20 cellular contexts compared by ENCODE assay signal in genomic region chr5:93385665-93386064, GRCh38.
DNase-seq lines count a peak whose midpoint lies in the region; ATAC-seq and TF ChIP-seq lines count a peak whose summit lies in the region.
"Had no signal": no experiment of that assay in that cellular context is flagged by ENCODE, and none has a peak within 500 bp of the region (broad histone marks: within the 10 kb centered on the region; RNA-seq: fewer than 3 reads in every experiment).

No MANE protein-coding gene starts in this region.

- no peaks in the 10 kb centered on the region for H4K20me1 ChIP-seq in GM23248 (ENCODE audit: insufficient read depth)

- ATAC-seq in HG03139 (IDR thresholded peaks at IDR 0.05; ENCODE audit: unreplicated experiment): no peak
- ATAC-seq: activated CD8-positive, alpha-beta T cell treated with anti-CD3 and anti-CD28 coated beads, Interleukin-2, amount 10 ng/mL, durations not matched to agents 7 days and 5 days; activated T-cell treated with anti-CD3 and anti-CD28 coated beads, Interleukin-2, amount 50 U/mL, for 4 hours; heart left ventricle; stimulated activated effector memory CD8-positive, alpha-beta T cell treated with anti-CD3 and anti-CD28 coated beads, Interleukin-12 subunit alpha, Interleukin-12 subunit beta, amount 100 ng/mL, for 72 hours had no signal

- no peaks in the 10 kb centered on the region for H3F3A ChIP-seq in GM23248 (ENCODE audit: insufficient read depth)

- H2AFZ ChIP-seq in GM23248: no peak overlapping the region

- no peak for TF ChIP-seq CTCF in RWPE1 (conservative IDR thresholded peaks at IDR 0.05; ENCODE audit: low read depth)

- CTCF ChIA-PET in RWPE1 (lab: Yijun Ruan, JAX): no interaction called here

- in situ Hi-C loops in GM23248 (cut with MboI): no loop called here

- no peaks in the 10 kb centered on the region for H3K36me3 ChIP-seq in GM23248 (ENCODE audit: low read depth)
- H3K36me3 ChIP-seq: heart left ventricle, right atrium auricular region had no signal

- no peak overlapping the region for H3K4me2 ChIP-seq in GM23248 (ENCODE audit: unreplicated experiment)
- H3K4me2 ChIP-seq: SK-N-SH had no signal

- WGBS in GM23248 (ENCODE audit: low coverage in 1 of 2, low lambda C conversion rate in 2 of 2, missing lambda C conversion rate in 2 of 2), 2 experiments: 57 to 68% methylated on average over 2 of the region's 2 CpGs

- no peaks in the 10 kb centered on the region for H3K27me3 ChIP-seq in GM23248 (replicated peaks; ENCODE audit: insufficient read depth)
- H3K27me3 ChIP-seq: heart left ventricle, right atrium auricular region had no signal

- no peak overlapping the region for H3K4me3 ChIP-seq in GM23248
- H3K4me3 ChIP-seq: heart left ventricle, right atrium auricular region had no signal

- H3K27ac ChIP-seq in GM23248: no peak overlapping the region
- no peak overlapping the region for H3K27ac ChIP-seq in RWPE1
- H3K27ac ChIP-seq: heart left ventricle, right atrium auricular region had no signal

- DNase-seq in GM23248: peak; percentile 21
- DNase-seq in NCI-H69 (lab: John Stamatoyannopoulos, UW): peak; percentile 86
- peak; percentile 17 for DNase-seq in dedifferentiated amniotic fluid mesenchymal stem cell (ENCODE audit: extremely low spot score)
- peak; percentile 51 for DNase-seq in myocyte (ENCODE audit: low read depth)
- no peak for DNase-seq in RWPE1 (ENCODE audit: low spot score)
- DNase-seq in HuH-7 (ENCODE audit: low spot score): no peak
- no peak for DNase-seq in NCI-H748 (lab: John Stamatoyannopoulos, UW; ENCODE audit: unreplicated experiment)
- DNase-seq: activated CD8-positive, alpha-beta T cell treated with anti-CD3 and anti-CD28 coated beads, Interleukin-2, amount 10 ng/mL, durations not matched to agents 7 days and 5 days; activated naive CD4-positive, alpha-beta T cell treated with anti-CD3 and anti-CD28 coated beads, Interleukin-2, amount 50 U/mL, for 16 hours; activated T-cell treated with anti-CD3 and anti-CD28 coated beads, Interleukin-2, amount 50 U/mL, for 4 hours; COR-L47; EL; heart left ventricle; NCI-H1436; occipital lobe; stimulated activated CD4-positive, alpha-beta T cell treated with anti-CD3 and anti-CD28 coated beads, Interleukin-15, amount 100 ng/mL, for 24 hours had no signal

- H3K9me3 ChIP-seq in GM23248 (ENCODE audit: low read depth): no peaks in the 10 kb centered on the region
- H3K9me3 ChIP-seq: right atrium auricular region, SK-N-SH had no signal

- POLR2A ChIA-PET in RWPE1 (lab: Yijun Ruan, JAX; ENCODE audit: low non-redundant PET): no interaction called here

- no peaks in the 10 kb centered on the region for H3K9me2 ChIP-seq in GM23248 (ENCODE audit: insufficient read depth)
- H3K9me2 ChIP-seq: SK-N-SH had no signal

- no peak overlapping the region for H3K9ac ChIP-seq in GM23248
- H3K9ac ChIP-seq: SK-N-SH had no signal

- no peaks in the 10 kb centered on the region for H3K4me1 ChIP-seq in GM23248 (ENCODE audit: insufficient read depth)
- H3K4me1 ChIP-seq: heart left ventricle, right atrium auricular region had no signal

- no peaks in the 10 kb centered on the region for H3K79me2 ChIP-seq in GM23248 (ENCODE audit: insufficient read depth)

Comparison
In these comparisons a context has a peak if more than half of its experiments do, and no peak if none do; other contexts are left out.
1. DNase-seq: peak in GM23248 (single experiment), NCI-H69 (single experiment), dedifferentiated amniotic fluid mesenchymal stem cell (single experiment) and myocyte (single experiment); none in RWPE1 (single experiment), HuH-7 (single experiment) and NCI-H748 (single experiment).